Comparison of ENCODE assay signal across 19 cellular contexts in the genomic region with DNA sequence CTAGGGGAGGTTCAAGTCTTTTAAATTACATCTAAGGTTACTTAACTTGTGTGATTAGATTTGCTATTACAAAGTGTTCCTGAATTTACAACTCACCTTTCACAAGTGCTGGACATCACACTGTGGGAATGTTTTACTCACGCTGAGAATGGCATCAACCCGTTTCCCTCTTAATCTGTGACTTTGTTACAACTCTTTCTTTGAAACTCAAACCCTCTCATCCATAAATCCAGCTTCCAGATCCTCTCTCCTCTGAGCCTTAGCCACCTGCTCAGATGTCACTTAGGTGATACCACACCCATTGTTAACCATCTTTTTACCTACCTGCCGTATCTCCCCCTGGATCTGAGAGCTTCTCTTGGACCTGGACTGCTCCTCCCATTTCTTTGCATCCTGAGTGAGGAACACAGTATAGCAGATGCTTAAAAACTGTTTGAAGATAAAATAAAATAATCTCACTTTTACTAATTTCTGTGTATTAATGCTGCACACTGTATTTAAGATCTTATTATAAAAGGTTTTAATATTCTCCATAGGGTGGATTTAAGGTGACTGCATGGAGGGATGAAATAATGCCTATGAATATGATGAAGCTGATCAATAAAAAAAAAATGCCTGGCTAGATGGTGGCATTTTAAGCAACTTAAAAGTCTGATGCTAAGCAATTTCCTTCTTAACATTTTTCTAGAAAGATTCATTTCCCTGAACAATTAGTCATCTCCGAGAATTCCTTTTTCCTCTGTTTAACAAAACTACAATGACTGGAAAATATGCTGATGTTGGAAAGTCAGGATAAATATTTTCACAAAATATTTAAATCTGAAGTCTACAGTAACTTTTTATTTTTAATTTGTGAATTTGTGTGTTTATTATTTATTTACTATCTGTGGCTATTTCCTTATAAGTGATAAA. TPM values are rescaled to one million over a fixed set of nuclear protein-coding genes. Genes with fewer than 3 reads are reported as not detected.
DNase-seq lines count a peak whose midpoint lies in the region; ATAC-seq and TF ChIP-seq lines count a peak whose summit lies in the region.
"Had no signal": no experiment of that assay in that cellular context is flagged by ENCODE, and none has a peak within 500 bp of the region (broad histone marks: within the 10 kb centered on the region; RNA-seq: fewer than 3 reads in every experiment).

No MANE protein-coding gene starts in this region.

- H3K27ac ChIP-seq in osteoblast (ENCODE audit: low read depth, low read length) (peak overlapping the region; percentile 47), tibial nerve (peak overlapping the region in 1 of 4 donors; percentile 1)
- H3K27ac ChIP-seq: gastroesophageal sphincter, HL-60 had no signal

- H3K9me3 ChIP-seq in osteoblast (ENCODE audit: low read depth, low read length) (no peaks in the 10 kb centered on the region), tibial nerve (no peaks in the 10 kb centered on the region)
- H3K9me3 ChIP-seq: ascending aorta, gastroesophageal sphincter had no signal

- DNase-seq in GM03348 (ENCODE audit: low spot score) = peak; percentile 36
- peak; percentile 31 for DNase-seq in RPMI7951 (ENCODE audit: low read depth)
- peak; percentile 38 for DNase-seq in epithelial cell of esophagus (ENCODE audit: low read depth)
- no peak for DNase-seq in osteoblast (ENCODE audit: insufficient read length, low spot score, missing footprints)
- DNase-seq in activated CD4-positive, alpha-beta T cell treated with anti-CD3 and anti-CD28 coated beads for 4 hours = no peak
- DNase-seq in tibial nerve (ENCODE audit: low spot score in 2 of 2) = no peak
- DNase-seq: activated CD4-positive, CD25-positive, alpha-beta regulatory T cell treated with anti-CD3 and anti-CD28 coated beads, Interleukin-2, amount 50 U/mL, for 72 hours; activated T-cell treated with anti-CD3 and anti-CD28 coated beads, Interleukin-2, amount 50 U/mL, for 4 hours; CD8-positive, alpha-beta memory T cell; mesendoderm; NCI-H524 treated with DMSO at 0.1 percent for 48 hours; posterior cingulate gyrus; stimulated activated CD4-positive, alpha-beta T cell treated with anti-CD3 and anti-CD28 coated beads, Interleukin-4, amount 100 ng/mL, for 24 hours; stimulated activated naive CD8-positive, alpha-beta T cell treated with anti-CD3 and anti-CD28 coated beads, Interleukin-15, Interleukin-2, amounts not matched to agents 100 U/mL and 50 U/mL, for 24 hours had no signal

- H3K4me3 ChIP-seq in epithelial cell of esophagus (ENCODE audit: low read length) (no peak overlapping the region), osteoblast (ENCODE audit: insufficient read depth, low read length) (no peak overlapping the region), tibial nerve (no peak overlapping the region)
- H3K4me3 ChIP-seq: ascending aorta, gastroesophageal sphincter had no signal

- peak overlapping the region; percentile 60 for H3K4me2 ChIP-seq in osteoblast (ENCODE audit: insufficient read depth, low read length)

- TF ChIP-seq EP300 in tibial nerve (IDR thresholded peaks at IDR 0.05) = no peak

- no peak for ATAC-seq in GM18498 (IDR thresholded peaks at IDR 0.05; ENCODE audit: unreplicated experiment)
- no peak for ATAC-seq in GM21619 (IDR thresholded peaks at IDR 0.05; ENCODE audit: unreplicated experiment)
- ATAC-seq: activated T-cell treated with anti-CD3 and anti-CD28 coated beads, Interleukin-2, amount 50 U/mL, for 4 hours; gastroesophageal sphincter; stimulated activated naive CD8-positive, alpha-beta T cell treated with anti-CD3 and anti-CD28 coated beads, Interleukin-15, Interleukin-2, amounts not matched to agents 100 U/mL and 50 U/mL, for 24 hours had no signal

- TF ChIP-seq CTCF in epithelial cell of esophagus (IDR thresholded peaks at IDR 0.05; ENCODE audit: insufficient read depth, low read depth, low read length, missing control alignments) (no peak), osteoblast (IDR thresholded peaks at IDR 0.05; ENCODE audit: extremely low read depth, low read depth, low read length) (no peak), tibial nerve (IDR thresholded peaks at IDR 0.05) (no peak)

- peak overlapping the region; percentile 47 for H2AFZ ChIP-seq in osteoblast (ENCODE audit: low read length)

- no peaks in the 10 kb centered on the region for H4K20me1 ChIP-seq in osteoblast (ENCODE audit: insufficient read depth, low read length)

- H3K27me3 ChIP-seq in osteoblast (ENCODE audit: insufficient read depth, low read length) (no peaks in the 10 kb centered on the region), tibial nerve (no peaks in the 10 kb centered on the region)
- H3K27me3 ChIP-seq: ascending aorta, gastroesophageal sphincter had no signal

- no peak for TF ChIP-seq POLR2A in tibial nerve (IDR thresholded peaks at IDR 0.05)

- H3K79me2 ChIP-seq in osteoblast (ENCODE audit: insufficient read depth, low read length) = no peaks in the 10 kb centered on the region

- no peaks in the 10 kb centered on the region for H3K36me3 ChIP-seq in osteoblast (ENCODE audit: insufficient read depth, low read length)
- no peaks in the 10 kb centered on the region for H3K36me3 ChIP-seq in tibial nerve
- H3K36me3 ChIP-seq: ascending aorta, gastroesophageal sphincter had no signal

- WGBS in tibial nerve, 2 donors = 33 to 42% methylated on average over 4 of the region's 4 CpGs

- peaks cover 16% of the 10 kb centered on the region for H3K4me1 ChIP-seq in osteoblast (ENCODE audit: insufficient read depth, low read length)
- H3K4me1 ChIP-seq in tibial nerve = peaks cover 0 to 7% (median 0%) of the 10 kb centered on the region in 4 donors
- H3K4me1 ChIP-seq: ascending aorta, gastroesophageal sphincter had no signal

RNA-seq across cellular contexts. Expression of gene NAP1L1, which starts 39.1 kb away (rescaled TPM):
- 188 and 221 TPM in 2 replicates for total RNA-seq in RPMI7951 (2014; rRNA removed; shearing (Covaris generic))
- total RNA-seq in osteoblast (200 and 203 TPM in 2 replicates), tibial nerve (100 to 1,000 TPM; 325 to 541 (median 390) TPM)

Comparison
In these comparisons a context has a peak if more than half of its experiments do, and no peak if none do; other contexts are left out.
1. DNase-seq: peak in GM03348 (single experiment), RPMI7951 (single experiment) and epithelial cell of esophagus (single experiment); none in osteoblast (single experiment), activated CD4-positive, alpha-beta T cell treated with anti-CD3 and anti-CD28 coated beads for 4 hours (0 of 2) and tibial nerve (0 of 2).